ENCODE assay signal across 9 cellular contexts in genomic region chr5:7396169-7397004, GRCh38. TPM values are rescaled to one million over a fixed set of nuclear protein-coding genes. Genes with fewer than 3 reads are reported as not detected.
DNase-seq lines count a peak whose midpoint lies in the region; TF ChIP-seq lines count a peak whose summit lies in the region.
"Had no signal": no experiment of that assay in that cellular context is flagged by ENCODE, and none has a peak within 500 bp of the region (broad histone marks: within the 10 kb centered on the region; RNA-seq: fewer than 3 reads in every experiment).

No MANE protein-coding gene starts in this region.

- TF ChIP-seq CTCF in suprapubic skin (IDR thresholded peaks at IDR 0.05) = no peak

- 0% methylated on average over 16 of the region's 95 CpGs for WGBS in suprapubic skin

- H3K27me3 ChIP-seq in adipocyte (replicated peaks; ENCODE audit: control insufficient read depth, insufficient read depth, low read length) (peaks cover 30% of the 10 kb centered on the region), suprapubic skin (peaks cover 9% of the 10 kb centered on the region)

- H3K9me3 ChIP-seq in adipocyte (ENCODE audit: control insufficient read depth, low read length) = no peaks in the 10 kb centered on the region
- H3K9me3 ChIP-seq in suprapubic skin = no peaks in the 10 kb centered on the region

- no peak for TF ChIP-seq POLR2A in suprapubic skin (IDR thresholded peaks at IDR 0.05)

- H3K9ac ChIP-seq in adipocyte (ENCODE audit: low read length) = no peak overlapping the region

- no peak for TF ChIP-seq EP300 in suprapubic skin (IDR thresholded peaks at IDR 0.05)

- peak; percentile 16 for DNase-seq in NCI-H82 (lab: John Stamatoyannopoulos, UW)
- no peak for DNase-seq in NCI-H82 treated with DMSO at 0.1 percent for 48 hours (lab: John Stamatoyannopoulos, UW; ENCODE audit: unreplicated experiment)
- peak; percentile 23 for DNase-seq in adipocyte (ENCODE audit: low read depth)
- DNase-seq in islet precursor cell = peak; percentile 75
- DNase-seq in suprapubic skin (ENCODE audit: low spot score in 2 of 2) = no peak
- DNase-seq in NCI-H2171 treated with DMSO at 0.1 percent for 48 hours (lab: John Stamatoyannopoulos, UW) = no peak
- no peak for DNase-seq in OCI-M2 (lab: John Stamatoyannopoulos, UW; ENCODE audit: unreplicated experiment)
- DNase-seq in glomerular visceral epithelial cell (ENCODE audit: extremely low spot score) = no peak
- DNase-seq: NK-92 treated with Interleukin-12 subunit alpha and Interleukin-12 subunit beta, amount 100 ng/mL, for 24 hours had no signal

- peak overlapping the region; percentile 64 for H3K27ac ChIP-seq in suprapubic skin

- H3K4me3 ChIP-seq in adipocyte (ENCODE audit: low read length) = peak overlapping the region; percentile 70
- peak overlapping the region; percentile 61 for H3K4me3 ChIP-seq in suprapubic skin

- H3K36me3 ChIP-seq in adipocyte (ENCODE audit: control insufficient read depth, insufficient read depth, low read length, severe bottlenecking) (no peaks in the 10 kb centered on the region), suprapubic skin (no peaks in the 10 kb centered on the region)

- H3K4me1 ChIP-seq in adipocyte (ENCODE audit: control insufficient read depth, insufficient read depth, low read length) (peaks cover 4% of the 10 kb centered on the region), suprapubic skin (peaks cover 20% of the 10 kb centered on the region)

RNA-seq across cellular contexts. Expression of gene ADCY2, which starts 0.4 kb away (rescaled TPM):
- total RNA-seq in suprapubic skin = 10 to 100 TPM in 3 of 4 donors, 1 to 10 TPM in 1; 2.6 to 24.8 (median 10.9) TPM

Comparison
In these comparisons a context has a peak if more than half of its experiments do, and no peak if none do; other contexts are left out.
1. DNase-seq: peak in NCI-H82 (single experiment), adipocyte (single experiment) and islet precursor cell (single experiment); none in NCI-H82 treated with DMSO at 0.1 percent for 48 hours (single experiment), suprapubic skin (0 of 2), NCI-H2171 treated with DMSO at 0.1 percent for 48 hours (single experiment), OCI-M2 (single experiment) and glomerular visceral epithelial cell (single experiment).